Comparison of ENCODE assay signal across 8 cellular contexts in the genomic region with DNA sequence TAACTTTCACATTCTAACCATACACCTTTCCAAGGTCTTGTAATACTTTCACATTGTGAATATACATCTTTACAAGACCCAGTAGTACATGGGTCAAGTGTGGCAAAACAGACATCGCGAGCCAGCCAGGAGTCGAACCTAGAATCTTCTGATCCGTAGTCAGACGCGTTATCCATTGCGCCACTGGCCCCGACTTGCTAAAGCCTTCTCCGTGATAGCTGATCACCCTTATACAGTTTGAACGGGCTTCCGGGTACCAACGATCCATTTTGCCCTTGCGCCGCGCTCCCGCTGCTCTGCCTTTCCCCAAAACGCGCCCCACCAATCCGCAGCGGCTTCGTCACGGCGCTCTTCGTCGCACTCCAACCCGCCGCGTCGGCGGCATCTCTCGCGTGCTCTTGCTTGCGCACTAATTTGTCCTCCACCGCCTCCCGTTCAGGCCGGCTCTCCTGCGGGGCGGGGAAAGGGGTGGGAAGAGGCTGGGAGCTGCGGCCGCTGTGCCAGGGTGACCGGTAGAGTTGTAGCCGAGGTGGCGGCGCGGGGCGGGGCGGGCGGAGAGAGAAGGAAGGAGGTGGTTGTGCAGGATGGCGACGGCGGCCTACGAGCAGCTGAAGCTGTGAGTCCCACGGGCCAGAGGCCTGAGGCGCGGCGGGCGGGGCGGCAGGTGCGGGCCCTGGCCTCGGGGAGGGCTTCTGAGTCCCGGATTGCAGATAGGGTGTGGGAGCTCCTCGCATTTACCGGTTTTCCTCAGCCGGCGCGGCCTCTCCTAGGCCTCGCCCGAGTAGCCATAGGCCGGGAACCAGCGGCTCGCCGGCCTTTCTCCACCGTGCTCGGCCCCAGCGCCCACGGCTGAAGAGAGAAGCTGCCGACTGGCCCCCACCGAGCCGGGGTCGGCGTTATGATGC. TPM values are rescaled to one million over a fixed set of nuclear protein-coding genes. Genes with fewer than 3 reads are reported as not detected.
A peak's percentile ranks its signal among the peaks of the same experiment; 100 is the strongest.
DNase-seq lines count a peak whose midpoint lies in the region; ATAC-seq and TF ChIP-seq lines count a peak whose summit lies in the region.

A gene with protein sequence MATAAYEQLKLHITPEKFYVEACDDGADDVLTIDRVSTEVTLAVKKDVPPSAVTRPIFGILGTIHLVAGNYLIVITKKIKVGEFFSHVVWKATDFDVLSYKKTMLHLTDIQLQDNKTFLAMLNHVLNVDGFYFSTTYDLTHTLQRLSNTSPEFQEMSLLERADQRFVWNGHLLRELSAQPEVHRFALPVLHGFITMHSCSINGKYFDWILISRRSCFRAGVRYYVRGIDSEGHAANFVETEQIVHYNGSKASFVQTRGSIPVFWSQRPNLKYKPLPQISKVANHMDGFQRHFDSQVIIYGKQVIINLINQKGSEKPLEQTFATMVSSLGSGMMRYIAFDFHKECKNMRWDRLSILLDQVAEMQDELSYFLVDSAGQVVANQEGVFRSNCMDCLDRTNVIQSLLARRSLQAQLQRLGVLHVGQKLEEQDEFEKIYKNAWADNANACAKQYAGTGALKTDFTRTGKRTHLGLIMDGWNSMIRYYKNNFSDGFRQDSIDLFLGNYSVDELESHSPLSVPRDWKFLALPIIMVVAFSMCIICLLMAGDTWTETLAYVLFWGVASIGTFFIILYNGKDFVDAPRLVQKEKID (plus strand): TSS at position 515 of the 905 bp plus-strand sequence. CDS start 70 bp downstream, at position 585.

- peak in 1 of 4 experiments; percentile 5 for TF ChIP-seq CTCF in prostate gland (IDR thresholded peaks at IDR 0.05)

- intact Hi-C loops in left ventricle myocardium superior (cut with micrococcal nuclease) (no loop called here), prostate gland (cut with DNase I) (no loop called here)

- TF ChIP-seq POLR2A in prostate gland (IDR thresholded peaks at IDR 0.05) = peak; percentile 79

- ATAC-seq in GM18498 (IDR thresholded peaks at IDR 0.05; ENCODE audit: unreplicated experiment) (peak; percentile 85), HG02938 (IDR thresholded peaks at IDR 0.05; ENCODE audit: unreplicated experiment) (peak; percentile 80), left ventricle myocardium superior (peak; percentile 96)

- WGBS in prostate gland = under 1% methylated on average over 66 of the region's 81 CpGs
- WGBS in urinary bladder = under 1% methylated on average over 81 of the region's 81 CpGs

- H3K9me3 ChIP-seq in prostate gland = no peaks in the 10 kb centered on the region

- H3K27ac ChIP-seq in angular gyrus (ENCODE audit: low read depth, low read length) = peak within 1 kb of the TSS; percentile 78
- peak within 1 kb of the TSS; percentile 86 to 90 for H3K27ac ChIP-seq in prostate gland
- peak within 1 kb of the TSS; percentile 97 for H3K27ac ChIP-seq in urinary bladder (ENCODE audit: low read depth)

- H3K36me3 ChIP-seq in prostate gland (no peaks in the 10 kb centered on the region), urinary bladder (ENCODE audit: insufficient read depth) (no peaks in the 10 kb centered on the region)

- H3K4me3 ChIP-seq in prostate gland = peak within 1 kb of the TSS; percentile 80 to 90
- peak within 1 kb of the TSS; percentile 93 for H3K4me3 ChIP-seq in urinary bladder (ENCODE audit: low read depth, low read length)

- H3K4me1 ChIP-seq in prostate gland (replicated peaks) (peaks cover 12% of the 10 kb centered on the region), urinary bladder (ENCODE audit: insufficient read depth) (peaks cover 4% of the 10 kb centered on the region)

- DNase-seq in NCI-H187 (lab: John Stamatoyannopoulos, UW) (peak; percentile 87 to 90), T-helper 2 cell (peak; percentile 89 to 99 (median 94)), left ventricle myocardium superior (peak; percentile 98), prostate gland (ENCODE audit: low spot score) (peak; percentile 98)

- H3K27me3 ChIP-seq in prostate gland (replicated peaks; ENCODE audit: insufficient read depth) = no peaks in the 10 kb centered on the region

RNA-seq across cellular contexts. Expression of the gene that starts here (rescaled TPM):
- total RNA-seq in left ventricle myocardium superior = 23.6 TPM
- 10 to 100 TPM; 56.6 to 62.8 TPM for total RNA-seq in prostate gland
- total RNA-seq in urinary bladder = 77.9 TPM
- 23.4 TPM for polyA plus RNA-seq in urinary bladder

Comparison
In these comparisons a context has a peak if more than half of its experiments do, and no peak if none do; other contexts are left out.
1. Peak in every context shown above with its lines: DNase-seq, ATAC-seq, H3K4me3 ChIP-seq and H3K27ac ChIP-seq.